In the genomic region with DNA sequence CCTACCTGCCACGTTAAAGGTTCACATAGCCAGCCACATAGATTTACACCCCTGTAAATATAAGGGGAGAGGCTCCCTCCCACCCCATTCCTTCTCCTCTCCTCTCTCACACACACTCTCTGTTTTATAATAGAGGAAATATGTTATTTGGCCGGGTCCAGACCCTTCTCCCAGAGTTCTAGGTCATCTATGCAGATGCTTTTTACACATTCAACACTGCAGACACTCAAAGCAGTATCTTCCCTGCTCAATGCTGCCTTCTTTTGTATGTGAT, we compare ENCODE assay signal across 1 cellular context.
TF ChIP-seq lines count a peak whose summit lies in the region.

No MANE protein-coding gene starts in this region.

TF ChIP-seq in GM12878, 131 proteins besides CTCF, POLR2A, EP300 and RAD21 (continued from another document):
- TF ChIP-seq, protein P1, sequence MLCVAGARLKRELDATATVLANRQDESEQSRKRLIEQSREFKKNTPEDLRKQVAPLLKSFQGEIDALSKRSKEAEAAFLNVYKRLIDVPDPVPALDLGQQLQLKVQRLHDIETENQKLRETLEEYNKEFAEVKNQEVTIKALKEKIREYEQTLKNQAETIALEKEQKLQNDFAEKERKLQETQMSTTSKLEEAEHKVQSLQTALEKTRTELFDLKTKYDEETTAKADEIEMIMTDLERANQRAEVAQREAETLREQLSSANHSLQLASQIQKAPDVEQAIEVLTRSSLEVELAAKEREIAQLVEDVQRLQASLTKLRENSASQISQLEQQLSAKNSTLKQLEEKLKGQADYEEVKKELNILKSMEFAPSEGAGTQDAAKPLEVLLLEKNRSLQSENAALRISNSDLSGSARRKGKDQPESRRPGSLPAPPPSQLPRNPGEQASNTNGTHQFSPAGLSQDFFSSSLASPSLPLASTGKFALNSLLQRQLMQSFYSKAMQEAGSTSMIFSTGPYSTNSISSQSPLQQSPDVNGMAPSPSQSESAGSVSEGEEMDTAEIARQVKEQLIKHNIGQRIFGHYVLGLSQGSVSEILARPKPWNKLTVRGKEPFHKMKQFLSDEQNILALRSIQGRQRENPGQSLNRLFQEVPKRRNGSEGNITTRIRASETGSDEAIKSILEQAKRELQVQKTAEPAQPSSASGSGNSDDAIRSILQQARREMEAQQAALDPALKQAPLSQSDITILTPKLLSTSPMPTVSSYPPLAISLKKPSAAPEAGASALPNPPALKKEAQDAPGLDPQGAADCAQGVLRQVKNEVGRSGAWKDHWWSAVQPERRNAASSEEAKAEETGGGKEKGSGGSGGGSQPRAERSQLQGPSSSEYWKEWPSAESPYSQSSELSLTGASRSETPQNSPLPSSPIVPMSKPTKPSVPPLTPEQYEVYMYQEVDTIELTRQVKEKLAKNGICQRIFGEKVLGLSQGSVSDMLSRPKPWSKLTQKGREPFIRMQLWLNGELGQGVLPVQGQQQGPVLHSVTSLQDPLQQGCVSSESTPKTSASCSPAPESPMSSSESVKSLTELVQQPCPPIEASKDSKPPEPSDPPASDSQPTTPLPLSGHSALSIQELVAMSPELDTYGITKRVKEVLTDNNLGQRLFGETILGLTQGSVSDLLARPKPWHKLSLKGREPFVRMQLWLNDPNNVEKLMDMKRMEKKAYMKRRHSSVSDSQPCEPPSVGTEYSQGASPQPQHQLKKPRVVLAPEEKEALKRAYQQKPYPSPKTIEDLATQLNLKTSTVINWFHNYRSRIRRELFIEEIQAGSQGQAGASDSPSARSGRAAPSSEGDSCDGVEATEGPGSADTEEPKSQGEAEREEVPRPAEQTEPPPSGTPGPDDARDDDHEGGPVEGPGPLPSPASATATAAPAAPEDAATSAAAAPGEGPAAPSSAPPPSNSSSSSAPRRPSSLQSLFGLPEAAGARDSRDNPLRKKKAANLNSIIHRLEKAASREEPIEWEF (IDR thresholded peaks at IDR 0.05; ENCODE audit: insufficient replicate concordance, low read depth, low read length): no peak
